ENCODE assay signal across 29 cellular contexts in genomic region chr14:74641581-74641980, GRCh38.
"Had no signal": no experiment of that assay in that cellular context is flagged by ENCODE, and none has a peak within 500 bp of the region (broad histone marks: within the 10 kb centered on the region; RNA-seq: fewer than 3 reads in every experiment).

No MANE protein-coding gene starts in this region.

- H3K9me3 Mint-ChIP-seq: activated CD4-positive, alpha-beta memory T cell treated with anti-CD3 and anti-CD28 coated beads for 36 hours; activated T-cell treated with anti-CD3 and anti-CD28 coated beads, Interleukin-2, amount 50 U/mL, for 24 hours; mesothelial cell of epicardium; naive thymus-derived CD4-positive, alpha-beta T cell; neural crest cell; stimulated activated naive B cell treated with anti-CD40 and anti-IgM and Interleukin-4, amounts not matched to agents 10 μg/mL and 1 μg/mL and 100 μg/mL, for 72 hours had no signal

- H3K27me3 ChIP-seq: hepatocyte, pancreas, right lobe of liver, tibial nerve had no signal

- DNase-seq: activated CD4-positive, alpha-beta memory T cell treated with anti-CD3 and anti-CD28 coated beads for 36 hours; activated CD4-positive, alpha-beta T cell treated with anti-CD3 and anti-CD28 coated beads for 48 hours; activated CD8-positive, alpha-beta memory T cell treated with anti-CD3 and anti-CD28 coated beads, Interleukin-2, amount 50 U/mL, for 48 hours; activated gamma-delta T cell; activated naive CD4-positive, alpha-beta T cell treated with anti-CD3 and anti-CD28 coated beads, Interleukin-2, amount 50 U/mL, for 16 hours; activated T-cell treated with anti-CD3 and anti-CD28 coated beads, Interleukin-2, amount 50 U/mL, for 24 hours; amniotic stem cell; central memory CD4-positive, alpha-beta T cell; dermis blood vessel endothelial cell; effector CD4-positive, alpha-beta T cell; left cardiac atrium; naive thymus-derived CD4-positive, alpha-beta T cell; nucleus accumbens; pancreas; right lobe of liver; SK-N-SH; stimulated activated CD4-positive, alpha-beta T cell treated with anti-CD3 and anti-CD28 coated beads, Interleukin-4, amount 100 ng/mL, for 4 hours; stimulated activated naive B cell treated with anti-CD40 and anti-IgM and Interleukin-4, amounts not matched to agents 10 μg/mL and 1 μg/mL and 100 μg/mL, for 72 hours; stomach; T-helper 17 cell; T1000; WERI-Rb-1 had no signal

- H3K4me1 ChIP-seq: pancreas, right lobe of liver had no signal

- H3K27me3 Mint-ChIP-seq: activated T-cell treated with anti-CD3 and anti-CD28 coated beads, Interleukin-2, amount 50 U/mL, for 24 hours had no signal

- H3K27ac Mint-ChIP-seq: activated CD4-positive, alpha-beta memory T cell treated with anti-CD3 and anti-CD28 coated beads for 36 hours; activated T-cell treated with anti-CD3 and anti-CD28 coated beads, Interleukin-2, amount 50 U/mL, for 24 hours; mesothelial cell of epicardium; stimulated activated naive B cell treated with anti-CD40 and anti-IgM and Interleukin-4, amounts not matched to agents 10 μg/mL and 1 μg/mL and 100 μg/mL, for 72 hours; T-helper 17 cell had no signal

- H3K27ac ChIP-seq: epithelial cell of prostate, hepatocyte, pancreas, right lobe of liver, skin epidermis, stomach, tibial nerve, WERI-Rb-1 had no signal

- H3K9me3 ChIP-seq: pancreas, right lobe of liver, SK-N-SH, stomach, tibial nerve had no signal

- H3K4me3 ChIP-seq: hepatocyte, pancreas, right lobe of liver, skin epidermis, stomach, tibial nerve had no signal

- ATAC-seq: activated CD4-positive, CD25-positive, alpha-beta regulatory T cell treated with anti-CD3 and anti-CD28 coated beads, Interleukin-2, amount 50 U/mL, for 24 hours; naive thymus-derived CD4-positive, alpha-beta T cell; pancreas; stimulated activated naive B cell treated with anti-CD40 and anti-IgM and Interleukin-4, amounts not matched to agents 10 μg/mL and 1 μg/mL and 100 μg/mL, for 72 hours; T-helper 17 cell had no signal

- H3K4me3 Mint-ChIP-seq: activated CD4-positive, alpha-beta memory T cell treated with anti-CD3 and anti-CD28 coated beads for 36 hours; activated T-cell treated with anti-CD3 and anti-CD28 coated beads, Interleukin-2, amount 50 U/mL, for 24 hours; mesothelial cell of epicardium; naive thymus-derived CD4-positive, alpha-beta T cell; neural crest cell; stimulated activated naive B cell treated with anti-CD40 and anti-IgM and Interleukin-4, amounts not matched to agents 10 μg/mL and 1 μg/mL and 100 μg/mL, for 72 hours; T-helper 17 cell had no signal

- H3K4me1 Mint-ChIP-seq: neural crest cell had no signal

- H3K36me3 Mint-ChIP-seq: activated CD4-positive, alpha-beta memory T cell treated with anti-CD3 and anti-CD28 coated beads for 36 hours; mesothelial cell of epicardium; naive thymus-derived CD4-positive, alpha-beta T cell had no signal

- H3K36me3 ChIP-seq: pancreas, right lobe of liver, stomach, tibial nerve, WERI-Rb-1 had no signal
